ENCODE assay signal across 16 cellular contexts in the genomic region with DNA sequence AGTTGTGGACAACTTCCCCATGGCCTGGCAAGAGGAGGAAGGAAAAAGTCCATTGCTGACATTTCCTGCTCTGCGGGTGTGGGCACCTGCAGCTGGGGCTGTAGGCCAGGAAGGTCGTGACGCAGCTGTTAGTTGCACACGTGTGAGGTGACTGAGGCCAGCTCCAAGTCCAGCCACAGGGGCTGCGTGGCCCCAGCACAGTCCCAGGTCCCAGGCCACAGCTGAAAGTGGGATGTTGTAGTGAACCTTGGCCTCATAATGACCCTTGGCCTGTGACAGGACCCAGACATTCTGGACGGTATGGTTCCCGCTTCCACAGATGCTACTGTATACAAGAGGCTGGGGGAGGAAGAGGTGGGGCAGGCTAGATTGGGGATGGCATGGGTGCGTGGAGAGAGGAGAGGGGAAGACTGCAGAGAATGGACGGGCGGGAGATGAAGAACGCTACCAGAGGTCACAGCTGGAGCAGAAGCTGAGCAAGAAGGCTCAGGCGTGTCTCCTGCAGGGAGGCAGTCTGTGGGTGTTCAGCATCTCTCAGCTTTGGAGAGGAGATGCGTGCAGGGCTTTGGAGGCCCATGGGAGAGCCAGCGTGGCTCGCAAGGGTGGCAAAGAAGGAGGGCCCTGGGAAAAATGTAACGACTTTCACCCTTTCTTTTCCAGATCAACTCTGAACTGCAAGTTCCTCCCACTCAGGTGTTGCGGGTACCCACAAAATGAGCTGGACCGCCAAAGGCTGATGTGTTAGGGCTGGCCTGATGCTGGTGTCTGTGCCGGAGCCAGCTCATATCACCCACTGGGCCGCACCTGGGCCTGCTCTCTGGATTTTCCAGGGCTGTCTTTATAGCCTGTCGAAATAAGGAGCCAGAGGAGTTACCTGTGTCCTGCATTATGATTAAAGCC. TPM values are rescaled to one million over a fixed set of nuclear protein-coding genes. Genes with fewer than 3 reads are reported as not detected.
DNase-seq lines count a peak whose midpoint lies in the region; ATAC-seq, FAIRE-seq and TF ChIP-seq lines count a peak whose summit lies in the region.
"Had no signal": no experiment of that assay in that cellular context is flagged by ENCODE, and none has a peak within 500 bp of the region (broad histone marks: within the 10 kb centered on the region; RNA-seq: fewer than 3 reads in every experiment).

No MANE protein-coding gene starts in this region.

- H3K4me2 ChIP-seq in A549 = peak overlapping the region; percentile 55; the same call in 2 of the 3 replicates

- peak overlapping the region; percentile 0 to 73; a peak in 2 of 6 replicates for H3K27ac ChIP-seq in A549
- H3K27ac ChIP-seq in endodermal cell (ENCODE audit: low read depth, low read length) = no peak overlapping the region
- no peak overlapping the region for H3K27ac ChIP-seq in naive thymus-derived CD4-positive, alpha-beta T cell (ENCODE audit: low read depth, low read length)

- H3K9me3 Mint-ChIP-seq in endodermal cell = no peaks in the 10 kb centered on the region
- no peaks in the 10 kb centered on the region for H3K9me3 Mint-ChIP-seq in naive thymus-derived CD4-positive, alpha-beta T cell

- TF ChIP-seq CTCF in A549 (IDR thresholded peaks at IDR 0.05) (no peak), endodermal cell (conservative IDR thresholded peaks at IDR 0.05) (no peak)

- no peak overlapping the region for H3K27ac Mint-ChIP-seq in endodermal cell
- H3K27ac Mint-ChIP-seq in naive thymus-derived CD4-positive, alpha-beta T cell = no peak overlapping the region
- H3K27ac Mint-ChIP-seq: activated naive CD8-positive, alpha-beta T cell had no signal

- TF ChIP-seq RAD21 in A549 (conservative IDR thresholded peaks at IDR 0.05 in 1 of 2, IDR thresholded peaks at IDR 0.05 in 1 of 2) (no peak), Ishikawa (IDR thresholded peaks at IDR 0.05; ENCODE audit: low read depth) (no peak)

- intact Hi-C loops in naive thymus-derived CD4-positive, alpha-beta T cell (cut with micrococcal nuclease) = no loop called here

- POLR2A ChIA-PET in A549 (lab: Yijun Ruan, JAX) = no interaction called here
- POLR2A ChIA-PET in naive thymus-derived CD4-positive, alpha-beta T cell (lab: Charles Lee) = no interaction called here

- no peak for TF ChIP-seq EP300 in A549 (IDR thresholded peaks at IDR 0.05)
- TF ChIP-seq EP300 in Ishikawa (IDR thresholded peaks at IDR 0.05; ENCODE audit: borderline replicate concordance) = no peak

- H3K4me3 ChIP-seq in A549 (no peak overlapping the region), endodermal cell (ENCODE audit: low read length) (no peak overlapping the region)
- no peak overlapping the region for H3K4me3 ChIP-seq in naive thymus-derived CD4-positive, alpha-beta T cell (ENCODE audit: low read length)

- TF ChIP-seq POLR2A in A549 (IDR thresholded peaks at IDR 0.05; ENCODE audit: low read length) = no peak

- no peak overlapping the region for H3K4me3 Mint-ChIP-seq in endodermal cell
- no peak overlapping the region for H3K4me3 Mint-ChIP-seq in naive thymus-derived CD4-positive, alpha-beta T cell
- H3K4me3 Mint-ChIP-seq: activated naive CD8-positive, alpha-beta T cell had no signal

- peaks cover 9% of the 10 kb centered on the region for H3K4me1 Mint-ChIP-seq in endodermal cell
- peaks cover 0 to 2% (median 0%) of the 10 kb centered on the region in 7 donors for H3K4me1 Mint-ChIP-seq in naive thymus-derived CD4-positive, alpha-beta T cell

- H3K27me3 ChIP-seq in endodermal cell (ENCODE audit: control insufficient read depth, insufficient read depth, low read length, poor library complexity, severe bottlenecking) = no peaks in the 10 kb centered on the region
- no peaks in the 10 kb centered on the region for H3K27me3 ChIP-seq in naive thymus-derived CD4-positive, alpha-beta T cell (ENCODE audit: control insufficient read depth in 2 of 2, insufficient read depth in 2 of 2, low read length in 2 of 2)

- peaks cover 11% of the 10 kb centered on the region for H3K4me1 ChIP-seq in A549
- peaks cover 5% of the 10 kb centered on the region for H3K4me1 ChIP-seq in endodermal cell (ENCODE audit: control insufficient read depth, insufficient read depth, low read length)
- H3K4me1 ChIP-seq in naive thymus-derived CD4-positive, alpha-beta T cell (ENCODE audit: control insufficient read depth in 2 of 2, insufficient read depth in 2 of 2, low read length in 2 of 2) = no peaks in the 10 kb centered on the region

- WGBS in A549 (ENCODE audit: missing lambda C conversion rate) = 87% methylated on average over 20 of the region's 21 CpGs
- WGBS in endodermal cell (ENCODE audit: insufficient coverage in 1 of 2, insufficient read length in 1 of 2), 2 experiments = 94 to 96% methylated on average over 17 to 21 of the region's 21 CpGs

- peaks cover 8% of the 10 kb centered on the region for H3K27me3 Mint-ChIP-seq in endodermal cell (ENCODE audit: insufficient read depth)
- peaks cover 0 to 9% (median 0%) of the 10 kb centered on the region in 5 donors for H3K27me3 Mint-ChIP-seq in naive thymus-derived CD4-positive, alpha-beta T cell
- H3K27me3 Mint-ChIP-seq: activated naive CD8-positive, alpha-beta T cell had no signal

- ATAC-seq in A549 (peak; percentile 5 to 7; a peak in 1 of 6 replicates), HG03520 (IDR thresholded peaks at IDR 0.05; ENCODE audit: unreplicated experiment) (no peak)
- ATAC-seq in naive thymus-derived CD4-positive, alpha-beta T cell = peak; percentile 38

- no peaks in the 10 kb centered on the region for H3K36me3 ChIP-seq in endodermal cell (ENCODE audit: control insufficient read depth, insufficient read depth, low read length)
- H3K36me3 ChIP-seq in naive thymus-derived CD4-positive, alpha-beta T cell (ENCODE audit: control insufficient read depth in 2 of 3, insufficient read depth in 3 of 3, low read length in 3 of 3) = no peaks in the 10 kb centered on the region

- no peak for FAIRE-seq in A549 (lab: Jason Lieb, UNC)

- CTCF ChIA-PET in A549 (lab: Yijun Ruan, JAX) = interaction anchor here (1.2 to 3.9 kb wide), 7 partner anchors 11 to 122 kb away, joined by 3 to 17 read pairs (median 5); no protein-coding TSS in a partner anchor
- CTCF ChIA-PET in naive thymus-derived CD4-positive, alpha-beta T cell (lab: Charles Lee) = no interaction called here

- H3K9me3 ChIP-seq in A549 (no peaks in the 10 kb centered on the region), endodermal cell (ENCODE audit: control insufficient read depth, low read length) (no peaks in the 10 kb centered on the region)
- H3K9me3 ChIP-seq in naive thymus-derived CD4-positive, alpha-beta T cell (ENCODE audit: control insufficient read depth in 2 of 3, low read length in 3 of 3) = no peaks in the 10 kb centered on the region

- H3K9ac ChIP-seq in endodermal cell (ENCODE audit: extremely low read depth, low read length, poor library complexity, severe bottlenecking) = no peak overlapping the region

- no peaks in the 10 kb centered on the region for H3K36me3 Mint-ChIP-seq in endodermal cell (ENCODE audit: low read depth)
- H3K36me3 Mint-ChIP-seq in naive thymus-derived CD4-positive, alpha-beta T cell = no peaks in the 10 kb centered on the region
- H3K36me3 Mint-ChIP-seq: activated naive CD8-positive, alpha-beta T cell had no signal

- no peak for DNase-seq in A549 (ENCODE audit: low read depth in 1 of 2, low spot score in 1 of 2)
- peak; percentile 36 for DNase-seq in endodermal cell
- DNase-seq in naive thymus-derived CD4-positive, alpha-beta T cell = no peak
- DNase-seq in activated CD4-positive, alpha-beta T cell treated with anti-CD3 and anti-CD28 coated beads, Interleukin-2, amount 50 U/mL, for 4 hours = no peak
- DNase-seq in pons (ENCODE audit: low spot score) = no peak
- DNase-seq in activated CD8-positive, alpha-beta memory T cell treated with anti-CD3 and anti-CD28 coated beads, Interleukin-2, amount 50 U/mL, for 48 hours = no peak
- DNase-seq: DMS 273 treated with DMSO at 0.1 percent for 48 hours; NCI-H2081; NK-92 treated with Interleukin-12 subunit alpha and Interleukin-12 subunit beta, amount 100 ng/mL, for 24 hours had no signal

TF ChIP-seq in A549, 52 proteins besides CTCF, POLR2A, EP300 and RAD21 (continues in another document):
- TF ChIP-seq TFCP2L1 (CRISPR knock-in tag; IDR thresholded peaks at IDR 0.05) (no peak), HDAC2 (IDR thresholded peaks at IDR 0.05) (no peak), NPAS2 (CRISPR knock-in tag; IDR thresholded peaks at IDR 0.05; ENCODE audit: borderline replicate concordance) (no peak), NFE2L2 (conservative IDR thresholded peaks at IDR 0.05; ENCODE audit: low read length) (no peak), SREBF2 (IDR thresholded peaks at IDR 0.05) (no peak), CHD4 (IDR thresholded peaks at IDR 0.05; ENCODE audit: borderline replicate concordance) (no peak)

TF ChIP-seq in Ishikawa, 13 proteins besides CTCF, POLR2A, EP300 and RAD21:
- TF ChIP-seq TCF12 (IDR thresholded peaks at IDR 0.05; ENCODE audit: low read depth) (peak; percentile 52), TEAD4 (IDR thresholded peaks at IDR 0.05) (0 out of 2 replicates have a peak, but pooled peaks have one; percentile 1), TAF1 (IDR thresholded peaks at IDR 0.05; ENCODE audit: low read depth) (no peak), YY1 (IDR thresholded peaks at IDR 0.05; ENCODE audit: low read depth) (no peak)
TF ChIP-seq in Ishikawa: peak in this region for 2.

RNA-seq across cellular contexts. Expression of gene OTOF, which starts 21.9 kb away (rescaled TPM):
- polyA plus RNA-seq in A549 (2011; rRNA removed) (0.13 and 0.22 TPM in 2 replicates), A549 (2017; fragmentation: RNase III; extraction: RNeasy Plus Mini Kit Qiagen cat#74134 plus additional on column Dnase treatment) (0.05 to 0.18 TPM (median 0.08 TPM) in 3 replicates)
- 0.15 and 0.17 TPM in 2 replicates for polyA plus RNA-seq in A549 (2012; cell fraction: cytosol; rRNA removed)
- 0.24 and 0.34 TPM in 2 replicates for polyA plus RNA-seq in A549 (2012; cell fraction: nucleus; rRNA removed)
- 0.49 and 0.74 TPM in 2 replicates for polyA minus RNA-seq in A549 (2011; rRNA and poly(A)+ RNA removed)
- 1 to 10 TPM; 1.1 to 1.2 TPM for total RNA-seq in endodermal cell
- 0.75 TPM for polyA plus RNA-seq in endodermal cell (2013, experiment 1 of 2)
- polyA plus RNA-seq in endodermal cell (2013, experiment 2 of 2) = 0.37 TPM
- 10 to 100 TPM in 1 of 5 experiments, under 1 TPM in 3, not detected in 1; 0.16 to 14.8 (median 0.71) TPM for total RNA-seq in naive thymus-derived CD4-positive, alpha-beta T cell
- under 1 TPM in 1 of 2 donors, not detected in 1; 0.22 TPM for polyA plus RNA-seq in naive thymus-derived CD4-positive, alpha-beta T cell
- total RNA-seq: mammary epithelial cell, SK-MEL-5 had no signal
- polyA plus RNA-seq: mammary epithelial cell had no signal

RNA-seq across cellular contexts. Expression of gene DRC1, which starts 54.3 kb away (rescaled TPM):
- polyA plus RNA-seq in A549 (2011; rRNA removed) = 0.16 and 0.39 TPM in 2 replicates
- polyA plus RNA-seq in A549 (2012; cell fraction: cytosol; rRNA removed) = 0.05 and 0.11 TPM in 2 replicates
- polyA plus RNA-seq in A549 (2012; cell fraction: nucleus; rRNA removed) = 0.06 and 0.12 TPM in 2 replicates
- polyA plus RNA-seq in A549 (2017; fragmentation: RNase III; extraction: RNeasy Plus Mini Kit Qiagen cat#74134 plus additional on column Dnase treatment) = 0.05 to 0.21 TPM (median 0.07 TPM) in 3 replicates
- not detected in 2 replicates for polyA minus RNA-seq in A549 (2011; rRNA and poly(A)+ RNA removed)
- under 1 TPM; 0.33 to 0.48 TPM for total RNA-seq in endodermal cell
- polyA plus RNA-seq in endodermal cell (2013, experiment 1 of 2) = 1.0 TPM
- polyA plus RNA-seq in endodermal cell (2013, experiment 2 of 2) = 0.91 TPM
- under 1 TPM in 1 of 5 experiments, not detected in 4; 0.29 TPM for total RNA-seq in naive thymus-derived CD4-positive, alpha-beta T cell
- polyA plus RNA-seq in naive thymus-derived CD4-positive, alpha-beta T cell = not detected
- total RNA-seq: omental fat pad, SK-MEL-5 had no signal
- polyA plus RNA-seq: mammary epithelial cell, urinary bladder had no signal

Comparison
In these comparisons a context has a peak if more than half of its experiments do, and no peak if none do; other contexts are left out.
1. H3K27ac ChIP-seq: peak in A549 (2 of 2); none in endodermal cell (single experiment) and naive thymus-derived CD4-positive, alpha-beta T cell (single experiment).